ENCODE assay signal across 16 cellular contexts in the genomic region with DNA sequence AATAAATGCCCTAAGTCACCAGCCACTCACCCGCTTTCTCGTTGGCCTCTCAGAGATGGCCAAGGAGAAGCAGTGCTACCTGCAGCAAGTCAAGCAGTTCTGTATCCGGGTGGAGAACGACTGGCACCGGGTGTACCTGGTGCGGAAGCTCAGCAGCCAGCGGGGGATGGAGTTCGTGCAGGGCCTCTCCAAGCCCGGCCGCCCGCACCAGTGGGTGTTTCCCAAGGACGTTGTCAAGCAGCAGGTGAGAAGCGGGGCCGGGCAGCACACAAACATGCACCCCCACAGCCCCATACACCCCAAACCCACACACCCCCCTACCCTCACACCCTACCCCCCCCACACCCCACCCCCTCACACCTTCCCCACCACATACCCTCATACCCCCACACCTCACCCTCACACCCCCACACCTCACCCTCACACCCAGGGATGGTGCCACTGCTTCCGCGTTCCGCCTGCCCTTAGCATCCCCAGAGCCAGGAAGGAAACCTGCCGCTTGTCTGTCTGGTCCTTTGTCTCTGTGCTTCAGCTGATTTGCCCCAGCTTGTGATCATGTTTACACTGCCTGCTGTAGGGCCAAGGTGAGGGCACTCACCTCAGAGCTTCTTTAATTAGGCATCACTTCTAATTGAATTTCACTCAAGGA.
DNase-seq lines count a peak whose midpoint lies in the region; ATAC-seq and TF ChIP-seq lines count a peak whose summit lies in the region.
"Had no signal": no experiment of that assay in that cellular context is flagged by ENCODE, and none has a peak within 500 bp of the region (broad histone marks: within the 10 kb centered on the region; RNA-seq: fewer than 3 reads in every experiment).

No MANE protein-coding gene starts in this region.

- peaks cover 3% of the 10 kb centered on the region for H3K27me3 Mint-ChIP-seq in nephron progenitor cell (ENCODE audit: low read depth, poor library complexity)

- no peaks in the 10 kb centered on the region for H3K9me3 Mint-ChIP-seq in nephron progenitor cell
- H3K9me3 Mint-ChIP-seq: CD14-positive monocyte had no signal

- TF ChIP-seq CTCF in WERI-Rb-1 (IDR thresholded peaks at IDR 0.05; ENCODE audit: low read depth, low read length) (no peak), nephron progenitor cell (IDR thresholded peaks at IDR 0.05) (no peak)

- peaks cover 44% of the 10 kb centered on the region for H3K36me3 Mint-ChIP-seq in nephron progenitor cell (ENCODE audit: low read depth)

- H3K27ac Mint-ChIP-seq in nephron progenitor cell, result peak overlapping the region; percentile 64
- H3K27ac Mint-ChIP-seq: CD14-positive monocyte had no signal

- no peak overlapping the region for H3K4me3 Mint-ChIP-seq in nephron progenitor cell
- H3K4me3 Mint-ChIP-seq: CD14-positive monocyte had no signal

- H3K36me3 ChIP-seq in WERI-Rb-1, result peaks cover 86% of the 10 kb centered on the region

- no peaks in the 10 kb centered on the region for H3K27me3 ChIP-seq in WERI-Rb-1 (ENCODE audit: insufficient read depth, low read depth, severe bottlenecking)
- H3K27me3 ChIP-seq: MG63 had no signal

- ATAC-seq in HG02870 (IDR thresholded peaks at IDR 0.05; ENCODE audit: unreplicated experiment) (no peak), GM18520 (IDR thresholded peaks at IDR 0.05; ENCODE audit: unreplicated experiment) (no peak)

- no peaks in the 10 kb centered on the region for H3K9me3 ChIP-seq in WERI-Rb-1 (ENCODE audit: severe bottlenecking)
- H3K9me3 ChIP-seq: MG63 had no signal

- peaks cover 2% of the 10 kb centered on the region for H3K4me1 Mint-ChIP-seq in nephron progenitor cell
- H3K4me1 Mint-ChIP-seq: CD14-positive monocyte had no signal

- peak; percentile 61 for DNase-seq in activated effector memory CD4-positive, alpha-beta T cell treated with anti-CD3 and anti-CD28 coated beads, Interleukin-2, amount 50 U/mL, for 16 hours
- no peak for DNase-seq in activated effector memory CD4-positive, alpha-beta T cell treated with Interleukin-2 at 50 U/mL for 16 hours
- DNase-seq in DMS79 treated with DMSO at 0.1 percent for 48 hours (lab: John Stamatoyannopoulos, UW) (peak; percentile 4), WERI-Rb-1 (no peak), nephron progenitor cell (no peak)
- DNase-seq: ACHN, AML-193, DMS 273 treated with DMSO at 0.1 percent for 48 hours, MG63, NCI-H1105, NCI-H1694 treated with DMSO at 0.1 percent for 48 hours, NCI-H526 treated with DMSO at 0.1 percent for 48 hours, SHP77 had no signal

- H3K27ac ChIP-seq in WERI-Rb-1, result peak overlapping the region; percentile 16; the same call in 1 of the 2 replicates

- H3K4me3 ChIP-seq in WERI-Rb-1 (ENCODE audit: low read depth, low read length), result no peak overlapping the region
- H3K4me3 ChIP-seq: MG63 had no signal

Comparison
In these comparisons a context has a peak if more than half of its experiments do, and no peak if none do; other contexts are left out.
1. DNase-seq: peak in activated effector memory CD4-positive, alpha-beta T cell treated with anti-CD3 and anti-CD28 coated beads, Interleukin-2, amount 50 U/mL, for 16 hours (single experiment) and DMS79 treated with DMSO at 0.1 percent for 48 hours (single experiment); none in activated effector memory CD4-positive, alpha-beta T cell treated with Interleukin-2 at 50 U/mL for 16 hours (single experiment), WERI-Rb-1 (single experiment) and nephron progenitor cell (single experiment).